26 cellular contexts compared by ENCODE assay signal in genomic region chr5:72855821-72856220, GRCh38. TPM values are rescaled to one million over a fixed set of nuclear protein-coding genes. Genes with fewer than 3 reads are reported as not detected.
DNase-seq lines count a peak whose midpoint lies in the region; ATAC-seq, FAIRE-seq and TF ChIP-seq lines count a peak whose summit lies in the region.
"Had no signal": no experiment of that assay in that cellular context is flagged by ENCODE, and none has a peak within 500 bp of the region (broad histone marks: within the 10 kb centered on the region; RNA-seq: fewer than 3 reads in every experiment).

No MANE protein-coding gene starts in this region.

- H3K4me2 ChIP-seq in SK-N-SH: no peak overlapping the region
- H3K4me2 ChIP-seq: PC-9 had no signal

- H3K4me1 ChIP-seq in SK-N-SH (ENCODE audit: control insufficient read depth in 1 of 2, insufficient read depth in 2 of 2, low read depth in 1 of 2, low read length in 1 of 2): peaks cover 5 to 14% of the 10 kb centered on the region in 2 experiments; a peak in 3 of 4 replicates

- H3K9me3 ChIP-seq in SK-N-SH: no peaks in the 10 kb centered on the region
- H3K9me3 ChIP-seq: HAP-1 had no signal

- H2AFZ ChIP-seq in SK-N-SH (ENCODE audit: low read depth): no peak overlapping the region
- H2AFZ ChIP-seq: PC-9 had no signal

- H3K27me3 ChIP-seq in SK-N-SH (ENCODE audit: insufficient read depth): no peaks in the 10 kb centered on the region

- H4K20me1 ChIP-seq in SK-N-SH (ENCODE audit: insufficient read depth): peaks cover 70% of the 10 kb centered on the region

- peaks cover 8% of the 10 kb centered on the region for H3F3A ChIP-seq in SK-N-SH (replicated peaks; ENCODE audit: insufficient read depth)

- 98% methylated on average over 2 of the region's 2 CpGs for WGBS in SK-N-SH (ENCODE audit: low lambda C conversion rate)

- TF ChIP-seq POLR2A in GM12892 (IDR thresholded peaks at IDR 0.05; ENCODE audit: low read depth, low read length): no peak

- TF ChIP-seq RAD21 in SK-N-SH (IDR thresholded peaks at IDR 0.05; ENCODE audit: low read length): no peak

- TF ChIP-seq EP300 in SK-N-SH (IDR thresholded peaks at IDR 0.05; ENCODE audit: borderline replicate concordance in 1 of 2, low read depth in 1 of 2, low read length in 1 of 2): no peak

- H3K27me3 Mint-ChIP-seq in activated T-cell treated with anti-CD3 and anti-CD28 coated beads, Interleukin-2, amount 50 U/mL, for 24 hours: no peaks in the 10 kb centered on the region
- H3K27me3 Mint-ChIP-seq in HFFc6 (ENCODE audit: insufficient read depth): no peaks in the 10 kb centered on the region
- H3K27me3 Mint-ChIP-seq: CD8-positive, alpha-beta memory T cell had no signal

- peak overlapping the region; percentile 11 for H3K27ac Mint-ChIP-seq in activated T-cell treated with anti-CD3 and anti-CD28 coated beads, Interleukin-2, amount 50 U/mL, for 24 hours
- H3K27ac Mint-ChIP-seq in HFFc6: peak overlapping the region; percentile 45; the same call in 1 of the 2 replicates
- peak overlapping the region; percentile 40 for H3K27ac Mint-ChIP-seq in stimulated activated effector memory CD8-positive, alpha-beta T cell treated with anti-CD3 and anti-CD28 coated beads, Interleukin-12 subunit alpha, Interleukin-12 subunit beta, amount 100 ng/mL, for 72 hours
- H3K27ac Mint-ChIP-seq: CD8-positive, alpha-beta memory T cell had no signal

- H3K4me3 Mint-ChIP-seq in activated T-cell treated with anti-CD3 and anti-CD28 coated beads, Interleukin-2, amount 50 U/mL, for 24 hours: no peak overlapping the region
- H3K4me3 Mint-ChIP-seq in HFFc6: no peak overlapping the region
- H3K4me3 Mint-ChIP-seq in stimulated activated effector memory CD8-positive, alpha-beta T cell treated with anti-CD3 and anti-CD28 coated beads, Interleukin-12 subunit alpha, Interleukin-12 subunit beta, amount 100 ng/mL, for 72 hours: no peak overlapping the region

- 0 out of 4 replicates have a peak overlapping the region, but pooled peaks of 1 of the 2 experiments have one; percentile 14 for H3K27ac ChIP-seq in SK-N-SH (ENCODE audit: low read depth in 2 of 2, low read length in 1 of 2)
- H3K27ac ChIP-seq: 22Rv1, C4-2B, HL-60, PC-9, SK-N-MC had no signal

- H3K36me3 Mint-ChIP-seq in activated T-cell treated with anti-CD3 and anti-CD28 coated beads, Interleukin-2, amount 50 U/mL, for 24 hours (ENCODE audit: low read depth): peaks cover 95% of the 10 kb centered on the region
- peaks cover 55% of the 10 kb centered on the region for H3K36me3 Mint-ChIP-seq in HFFc6 (ENCODE audit: low read depth)
- H3K36me3 Mint-ChIP-seq in stimulated activated effector memory CD8-positive, alpha-beta T cell treated with anti-CD3 and anti-CD28 coated beads, Interleukin-12 subunit alpha, Interleukin-12 subunit beta, amount 100 ng/mL, for 72 hours: peaks cover 100% of the 10 kb centered on the region

- CTCF ChIA-PET in SK-N-SH (lab: Yijun Ruan, JAX): interaction anchor here (1.4 to 1.6 kb wide), 2 partner anchors 245 to 489 kb away, joined by 4 read pairs; no protein-coding TSS in a partner anchor

- DNase-seq in activated T-cell treated with anti-CD3 and anti-CD28 coated beads, Interleukin-2, amount 50 U/mL, for 24 hours: no peak
- no peak for DNase-seq in activated T-cell treated with anti-CD3 and anti-CD28 coated beads, Interleukin-2, amount 50 U/mL, for 1 hour
- no peak for DNase-seq in HFFc6
- peak; percentile 57 for DNase-seq in fibroblast of villous mesenchyme (ENCODE audit: low read depth)
- no peak for DNase-seq in stimulated activated effector memory CD8-positive, alpha-beta T cell treated with anti-CD3 and anti-CD28 coated beads, Interleukin-12 subunit alpha, Interleukin-12 subunit beta, amount 100 ng/mL, for 72 hours (ENCODE audit: low spot score in 2 of 2)
- DNase-seq in NCI-H1105 treated with DMSO at 0.1 percent for 48 hours (lab: John Stamatoyannopoulos, UW): no peak
- no peak for DNase-seq in SK-N-SH
- no peak for DNase-seq in GM12892 (ENCODE audit: insufficient read length)
- DNase-seq: Calu3; CD8-positive, alpha-beta memory T cell; EL; GF-D8; KBM-7; NCI-H1092; NCI-H1436 treated with DMSO at 0.1 percent for 48 hours; NCI-H1930; NCI-H748 treated with DMSO at 0.1 percent for 48 hours; PC-9; RPMI8226; SHP77 had no signal

- POLR2A ChIA-PET in SK-N-SH (lab: Yijun Ruan, JAX): no interaction called here

- ATAC-seq in stimulated activated effector memory CD8-positive, alpha-beta T cell treated with anti-CD3 and anti-CD28 coated beads, Interleukin-12 subunit alpha, Interleukin-12 subunit beta, amount 100 ng/mL, for 72 hours: no peak
- ATAC-seq: HepG2 had no signal

- H3K79me2 ChIP-seq in SK-N-SH (ENCODE audit: insufficient read depth): peaks cover 100% of the 10 kb centered on the region

- peaks cover 73 to 90% of the 10 kb centered on the region in 2 experiments for H3K36me3 ChIP-seq in SK-N-SH (replicated peaks in 1 of 2; ENCODE audit: control insufficient read depth in 1 of 2, insufficient read depth in 2 of 2, low read length in 1 of 2)

- H3K9me3 Mint-ChIP-seq in activated T-cell treated with anti-CD3 and anti-CD28 coated beads, Interleukin-2, amount 50 U/mL, for 24 hours: no peaks in the 10 kb centered on the region
- no peaks in the 10 kb centered on the region for H3K9me3 Mint-ChIP-seq in HFFc6
- no peaks in the 10 kb centered on the region for H3K9me3 Mint-ChIP-seq in stimulated activated effector memory CD8-positive, alpha-beta T cell treated with anti-CD3 and anti-CD28 coated beads, Interleukin-12 subunit alpha, Interleukin-12 subunit beta, amount 100 ng/mL, for 72 hours
- H3K9me3 Mint-ChIP-seq: CD8-positive, alpha-beta memory T cell had no signal

- no peak for FAIRE-seq in GM12892 (lab: Jason Lieb, UNC)
- FAIRE-seq: HepG2 had no signal

- no peak for TF ChIP-seq CTCF in HFFc6 (IDR thresholded peaks at IDR 0.05)
- no peak for TF ChIP-seq CTCF in fibroblast of villous mesenchyme (IDR thresholded peaks at IDR 0.05; ENCODE audit: insufficient read depth, low read depth, low read length)
- no peak for TF ChIP-seq CTCF in SK-N-SH (IDR thresholded peaks at IDR 0.05)

- H3K4me1 Mint-ChIP-seq in activated T-cell treated with anti-CD3 and anti-CD28 coated beads, Interleukin-2, amount 50 U/mL, for 24 hours (ENCODE audit: low read depth): peaks cover 74% of the 10 kb centered on the region
- peaks cover 59% of the 10 kb centered on the region for H3K4me1 Mint-ChIP-seq in HFFc6 (ENCODE audit: low read depth)
- H3K4me1 Mint-ChIP-seq in stimulated activated effector memory CD8-positive, alpha-beta T cell treated with anti-CD3 and anti-CD28 coated beads, Interleukin-12 subunit alpha, Interleukin-12 subunit beta, amount 100 ng/mL, for 72 hours: peaks cover 36% of the 10 kb centered on the region

- H3K9ac ChIP-seq in SK-N-SH: no peak overlapping the region

- H3K4me3 ChIP-seq in fibroblast of villous mesenchyme (ENCODE audit: low read depth, low read length): no peak overlapping the region
- H3K4me3 ChIP-seq in SK-N-SH (ENCODE audit: low read depth in 2 of 2, low read length in 1 of 2): no peak overlapping the region
- H3K4me3 ChIP-seq: HAP-1, PC-9, SK-N-MC had no signal

- H3K9me2 ChIP-seq in SK-N-SH: no peaks in the 10 kb centered on the region

TF ChIP-seq in SK-N-SH, 30 proteins besides CTCF, POLR2A, EP300 and RAD21:
- no peak for TF ChIP-seq NRF1 (IDR thresholded peaks at IDR 0.05; ENCODE audit: low read depth, low read length)
- TF ChIP-seq SIN3A (IDR thresholded peaks at IDR 0.05; ENCODE audit: borderline replicate concordance, low read depth, low read length): no peak
- TF ChIP-seq REST (IDR thresholded peaks at IDR 0.05; ENCODE audit: low read depth, low read length): no peak
- no peak for TF ChIP-seq FOSL2 (IDR thresholded peaks at IDR 0.05; ENCODE audit: borderline replicate concordance, low read depth)
- TF ChIP-seq USF2 (IDR thresholded peaks at IDR 0.05; ENCODE audit: borderline replicate concordance, low read depth, low read length): no peak
- no peak for TF ChIP-seq GABPA (IDR thresholded peaks at IDR 0.05; ENCODE audit: low read depth)

RNA-seq across cellular contexts. Expression of gene TNPO1, which starts 39.4 kb away (rescaled TPM):
- total RNA-seq in HFFc6 (2021; fragmentation: NEBNext Ultra II Directional; extraction: Animal tissue kit (Norgen Biotek cat#: 25700)): 100 to 1,000 TPM; 149 to 194 (median 182) TPM
- total RNA-seq in fibroblast of villous mesenchyme: 225 and 412 TPM in 2 replicates
- polyA plus RNA-seq in SK-N-SH (2012; rRNA removed): 19.9 and 27.9 TPM in 2 replicates
- 29.4 and 36.6 TPM in 2 replicates for polyA plus RNA-seq in SK-N-SH (2012; cell fraction: cytosol; rRNA removed)
- 11.4 and 27.7 TPM in 2 replicates for polyA plus RNA-seq in SK-N-SH (2012; cell fraction: nucleus; rRNA removed)
- 37.0 TPM for polyA plus RNA-seq in GM12892 (2012; ENCODE audit: missing spikeins)
